In the genomic region with DNA sequence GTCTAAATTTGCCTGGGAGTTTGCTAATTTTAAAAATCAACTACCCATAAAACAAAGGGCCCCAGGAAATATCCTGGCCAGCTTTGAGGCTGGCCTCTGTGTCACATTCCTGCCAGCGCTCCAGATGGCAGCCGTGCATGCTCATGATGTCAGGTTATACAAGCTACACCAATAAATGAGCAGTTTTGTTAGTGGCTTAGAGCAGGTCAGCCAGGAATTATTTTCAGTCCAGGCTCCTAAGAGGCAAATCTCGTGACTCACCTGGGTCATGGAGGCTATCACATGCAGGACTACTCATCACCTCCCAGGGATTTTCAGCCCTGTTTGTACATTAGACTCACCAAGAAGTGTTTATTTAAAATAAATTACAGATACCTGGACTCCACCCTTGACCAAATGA, we compare ENCODE assay signal across 1 cellular context.
TF ChIP-seq lines count a peak whose summit lies in the region.

No MANE protein-coding gene starts in this region.

TF ChIP-seq in HepG2, 621 proteins besides CTCF, POLR2A, EP300 and RAD21 (continued from another document):
- TF ChIP-seq, protein P1, sequence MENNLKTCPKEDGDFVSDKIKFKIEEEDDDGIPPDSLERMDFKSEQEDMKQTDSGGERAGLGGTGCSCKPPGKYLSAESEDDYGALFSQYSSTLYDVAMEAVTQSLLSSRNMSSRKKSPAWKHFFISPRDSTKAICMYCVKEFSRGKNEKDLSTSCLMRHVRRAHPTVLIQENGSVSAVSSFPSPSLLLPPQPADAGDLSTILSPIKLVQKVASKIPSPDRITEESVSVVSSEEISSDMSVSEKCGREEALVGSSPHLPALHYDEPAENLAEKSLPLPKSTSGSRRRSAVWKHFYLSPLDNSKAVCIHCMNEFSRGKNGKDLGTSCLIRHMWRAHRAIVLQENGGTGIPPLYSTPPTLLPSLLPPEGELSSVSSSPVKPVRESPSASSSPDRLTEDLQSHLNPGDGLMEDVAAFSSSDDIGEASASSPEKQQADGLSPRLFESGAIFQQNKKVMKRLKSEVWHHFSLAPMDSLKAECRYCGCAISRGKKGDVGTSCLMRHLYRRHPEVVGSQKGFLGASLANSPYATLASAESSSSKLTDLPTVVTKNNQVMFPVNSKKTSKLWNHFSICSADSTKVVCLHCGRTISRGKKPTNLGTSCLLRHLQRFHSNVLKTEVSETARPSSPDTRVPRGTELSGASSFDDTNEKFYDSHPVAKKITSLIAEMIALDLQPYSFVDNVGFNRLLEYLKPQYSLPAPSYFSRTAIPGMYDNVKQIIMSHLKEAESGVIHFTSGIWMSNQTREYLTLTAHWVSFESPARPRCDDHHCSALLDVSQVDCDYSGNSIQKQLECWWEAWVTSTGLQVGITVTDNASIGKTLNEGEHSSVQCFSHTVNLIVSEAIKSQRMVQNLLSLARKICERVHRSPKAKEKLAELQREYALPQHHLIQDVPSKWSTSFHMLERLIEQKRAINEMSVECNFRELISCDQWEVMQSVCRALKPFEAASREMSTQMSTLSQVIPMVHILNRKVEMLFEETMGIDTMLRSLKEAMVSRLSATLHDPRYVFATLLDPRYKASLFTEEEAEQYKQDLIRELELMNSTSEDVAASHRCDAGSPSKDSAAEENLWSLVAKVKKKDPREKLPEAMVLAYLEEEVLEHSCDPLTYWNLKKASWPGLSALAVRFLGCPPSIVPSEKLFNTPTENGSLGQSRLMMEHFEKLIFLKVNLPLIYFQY (CRISPR knock-in tag; IDR thresholded peaks at IDR 0.05; ENCODE audit: borderline replicate concordance): no peak
- TF ChIP-seq MIER2 (CRISPR knock-in tag; IDR thresholded peaks at IDR 0.05) (no peak), ZNF567 (CRISPR knock-in tag; IDR thresholded peaks at IDR 0.05; ENCODE audit: borderline replicate concordance) (no peak)
